ENCODE assay signal across 27 cellular contexts in the genomic region with DNA sequence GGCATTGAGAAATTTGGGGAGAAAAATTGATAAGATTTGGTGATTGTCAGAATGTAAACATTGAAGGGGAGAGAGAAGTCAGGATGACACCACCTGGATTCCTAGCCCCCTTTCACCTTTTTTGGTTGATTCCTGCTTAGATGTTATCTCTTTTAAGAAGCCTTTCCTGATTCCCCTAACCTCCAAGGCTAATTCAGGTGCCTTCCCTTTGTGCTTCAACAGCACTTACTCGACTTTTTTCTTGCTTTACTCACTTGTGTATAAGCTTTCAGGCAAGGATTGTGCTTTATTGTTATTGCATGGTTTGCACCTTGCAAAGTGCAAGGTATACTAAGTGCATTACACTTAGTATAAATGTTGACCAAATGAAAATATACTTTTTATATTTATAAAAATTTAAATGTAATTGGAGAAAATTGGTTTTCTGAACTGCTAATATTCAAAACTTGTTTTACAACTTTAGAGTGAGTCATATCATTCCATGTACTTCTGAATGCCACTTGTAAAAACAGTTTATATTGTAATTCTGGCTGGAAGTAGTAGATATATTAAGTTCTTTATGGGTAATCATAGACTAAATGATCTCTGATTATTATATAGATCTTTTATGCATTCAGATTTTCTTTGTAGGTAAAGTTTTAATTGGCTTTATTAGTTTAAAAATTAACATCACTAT. TPM values are rescaled to one million over a fixed set of nuclear protein-coding genes. Genes with fewer than 3 reads are reported as not detected.
DNase-seq lines count a peak whose midpoint lies in the region; ATAC-seq, FAIRE-seq and TF ChIP-seq lines count a peak whose summit lies in the region.
"Had no signal": no experiment of that assay in that cellular context is flagged by ENCODE, and none has a peak within 500 bp of the region (broad histone marks: within the 10 kb centered on the region; RNA-seq: fewer than 3 reads in every experiment).

No MANE protein-coding gene starts in this region.

- H3K18ac ChIP-seq in mesendoderm (ENCODE audit: low read length) = no peak overlapping the region

- H3K27me3 ChIP-seq in HCT116 (ENCODE audit: insufficient read depth, low read length) (no peaks in the 10 kb centered on the region), GM12878 (replicated peaks in 1 of 2; ENCODE audit: control insufficient read depth in 2 of 2, insufficient read depth in 2 of 2, low read length in 1 of 2) (no peaks in the 10 kb centered on the region), mesendoderm (ENCODE audit: insufficient read depth, low read length, poor library complexity) (no peaks in the 10 kb centered on the region)
- H3K27me3 ChIP-seq: BLaER1, gastrocnemius medialis, MG63, stomach, tibial nerve had no signal

- no peak overlapping the region for H3K9ac ChIP-seq in HCT116 (ENCODE audit: low read length)
- H3K9ac ChIP-seq in GM12878 (ENCODE audit: control insufficient read depth, insufficient read depth, low read length) = no peak overlapping the region
- no peak overlapping the region for H3K9ac ChIP-seq in mesendoderm (ENCODE audit: low read length)
- H3K9ac ChIP-seq: BLaER1 had no signal

- TF ChIP-seq RAD21 in HCT116 (IDR thresholded peaks at IDR 0.05; ENCODE audit: low read depth) (no peak), GM12878 (IDR thresholded peaks at IDR 0.05; ENCODE audit: insufficient read depth, low read depth, low read length) (no peak)

- CTCF ChIA-PET in HCT116 (lab: Charles Lee) (no interaction called here), GM12878 (lab: Yijun Ruan, JAX) (interaction anchor here (0.6 kb wide), 1 partner anchor 187 kb away, joined by 3 read pairs; no protein-coding TSS in a partner anchor)

- no peak overlapping the region for H3K4ac ChIP-seq in mesendoderm (ENCODE audit: low read depth, low read length)

- WGBS in GM12878 (ENCODE audit: insufficient coverage, insufficient replicate concordance, low lambda C conversion rate, missing lambda C conversion rate) = 7% methylated on average over 1 of the region's 1 CpG
- no CpG with 5 or more reads among the region's 1 CpG for WGBS in mesendoderm (ENCODE audit: extremely low coverage, insufficient coverage, low lambda C conversion rate)

- H3K9me3 ChIP-seq in HCT116 (ENCODE audit: control insufficient read depth in 1 of 2, insufficient read depth in 1 of 2, low read depth in 1 of 2, low read length in 2 of 2) = no peaks in the 10 kb centered on the region
- H3K9me3 ChIP-seq in GM12878 (replicated peaks; ENCODE audit: control insufficient read depth, insufficient read depth, low read length) = peaks cover 4% of the 10 kb centered on the region; the same call in 2 of the 3 replicates
- H3K9me3 ChIP-seq: gastrocnemius medialis, left ventricle myocardium inferior, MG63, stomach, tibial nerve had no signal

- H4K20me1 ChIP-seq in HCT116 (ENCODE audit: insufficient read depth) (peaks cover 8% of the 10 kb centered on the region), GM12878 (ENCODE audit: control insufficient read depth, insufficient read depth) (no peaks in the 10 kb centered on the region)

- no peak for TF ChIP-seq CTCF in HCT116 (IDR thresholded peaks at IDR 0.05 in 2 of 3, conservative IDR thresholded peaks at IDR 0.05 in 1 of 3; ENCODE audit: borderline replicate concordance in 1 of 3, insufficient read depth in 1 of 3, low read depth in 2 of 3, low read length in 2 of 3)
- no peak for TF ChIP-seq CTCF in GM12878 (IDR thresholded peaks at IDR 0.05 in 2 of 3, conservative IDR thresholded peaks at IDR 0.05 in 1 of 3; ENCODE audit: control insufficient read depth in 2 of 3, extremely low read depth in 1 of 3, insufficient read depth in 1 of 3, low read depth in 3 of 3, low read length in 3 of 3)

- ATAC-seq in HCT116 (no peak), GM12878 (peak; percentile 6; the same call in 1 of the 3 replicates)
- ATAC-seq: activated CD4-positive, alpha-beta T cell treated with anti-CD3 and anti-CD28 coated beads for 36 hours; activated CD8-positive, alpha-beta T cell treated with anti-CD3 and anti-CD28 coated beads, Interleukin-2, amount 10 ng/mL, durations not matched to agents 7 days and 5 days; effector memory CD8-positive, alpha-beta T cell; gastrocnemius medialis; K562; naive thymus-derived CD8-positive, alpha-beta T cell; SK-N-SH treated with all-trans-retinoic acid at 6 μM for 48 hours had no signal

- H2BK120ac ChIP-seq in mesendoderm (ENCODE audit: low read depth, low read length) = no peak overlapping the region

- H2BK5ac ChIP-seq in mesendoderm (ENCODE audit: low read length) = no peak overlapping the region

- no peak overlapping the region for H4K5ac ChIP-seq in mesendoderm (ENCODE audit: low read length)

- H3K79me2 ChIP-seq in HCT116 (ENCODE audit: insufficient read depth, low read length) = peaks cover 91% of the 10 kb centered on the region
- H3K79me2 ChIP-seq in GM12878 (ENCODE audit: control insufficient read depth, insufficient read depth, low read length) = peaks cover 98% of the 10 kb centered on the region
- H3K79me2 ChIP-seq in mesendoderm (ENCODE audit: control insufficient read depth, insufficient read depth, low read length) = peaks cover 29% of the 10 kb centered on the region

- H2BK15ac ChIP-seq in mesendoderm (replicated peaks; ENCODE audit: low read depth) = no peak overlapping the region

- H3K9me2 ChIP-seq in HCT116 (ENCODE audit: insufficient read depth) = no peaks in the 10 kb centered on the region

- RAD21 ChIA-PET in HCT116 (lab: Charles Lee; ENCODE audit: low non-redundant PET in 1 of 2, low total read pairs in 2 of 2, uncharacterized antibody in 2 of 2, unreplicated experiment in 2 of 2) = no interaction called here
- RAD21 ChIA-PET in GM12878 (lab: Charles Lee; ENCODE audit: unreplicated experiment) = interaction anchor here (1.0 to 1.8 kb wide), 2 partner anchors 13 to 14 kb away, joined by 3 to 7 read pairs; partner anchors contain the start of genes BBIP1 and SHOC2

- POLR2A ChIA-PET in HCT116 (lab: Charles Lee) (no interaction called here), GM12878 (lab: Charles Lee) (interaction anchor here (0.6 to 1.6 kb wide), 4 partner anchors 14 to 119 kb away, joined by 3 to 5 read pairs (median 4); no protein-coding TSS in a partner anchor)

- no peak overlapping the region for H3K27ac ChIP-seq in HCT116 (ENCODE audit: low read depth, low read length)
- no peak overlapping the region for H3K27ac ChIP-seq in GM12878 (ENCODE audit: control insufficient read depth, insufficient read depth)
- H3K27ac ChIP-seq in mesendoderm (ENCODE audit: low read depth, low read length) = no peak overlapping the region
- H3K27ac ChIP-seq: BLaER1, gastrocnemius medialis, stomach, tibial nerve had no signal

- TF ChIP-seq POLR2A in HCT116 (IDR thresholded peaks at IDR 0.05; ENCODE audit: borderline replicate concordance, extremely low read depth, insufficient read depth, insufficient read length) = no peak
- no peak for TF ChIP-seq POLR2A in GM12878 (IDR thresholded peaks at IDR 0.05; ENCODE audit: low read depth, low read length)

- no peak overlapping the region for H3K23ac ChIP-seq in mesendoderm (ENCODE audit: low read length)

- intact Hi-C loops in HCT116 (cut with micrococcal nuclease) (no loop called here), GM12878 (cut with micrococcal nuclease; ENCODE audit: unreplicated experiment) (no loop called here)

- no peak for FAIRE-seq in GM12878 (lab: Jason Lieb, UNC)
- FAIRE-seq: K562 had no signal

- no peak overlapping the region for H2AK5ac ChIP-seq in mesendoderm (ENCODE audit: low read length)

- peaks cover 6 to 13% of the 10 kb centered on the region in 2 experiments for H3K4me1 ChIP-seq in HCT116 (ENCODE audit: control insufficient read depth in 1 of 2, insufficient read depth in 2 of 2, low read length in 2 of 2)
- peaks cover 10% of the 10 kb centered on the region for H3K4me1 ChIP-seq in GM12878 (ENCODE audit: control insufficient read depth, insufficient read depth, low read length)
- peaks cover 3% of the 10 kb centered on the region for H3K4me1 ChIP-seq in mesendoderm (ENCODE audit: control insufficient read depth, low read depth, low read length)

- H4K8ac ChIP-seq in mesendoderm (ENCODE audit: low read depth, low read length) = no peak overlapping the region

- peaks cover 6% of the 10 kb centered on the region for H3K79me1 ChIP-seq in mesendoderm (ENCODE audit: low read length)

- no peak overlapping the region for H3K56ac ChIP-seq in mesendoderm (ENCODE audit: low read length)

- in situ Hi-C loops in GM12878 (cut with MboI) = no loop called here

- DNase-seq in EH (ENCODE audit: low read depth) (peak; percentile 18), HCT116 (ENCODE audit: low read depth, low spot score) (no peak), GM12878 (ENCODE audit: low read depth, low spot score) (no peak), mesendoderm (peak; percentile 73), HuH-7.5 (ENCODE audit: low spot score) (no peak), NCI-H226 (no peak)
- no peak for DNase-seq in central memory CD4-positive, alpha-beta T cell
- DNase-seq: ACHN; activated CD4-positive, alpha-beta T cell treated with anti-CD3 and anti-CD28 coated beads for 36 hours; activated CD8-positive, alpha-beta T cell treated with anti-CD3 and anti-CD28 coated beads, Interleukin-2, amount 10 ng/mL, durations not matched to agents 7 days and 5 days; aorta; cortex of kidney; effector memory CD8-positive, alpha-beta T cell; gastrocnemius medialis; hippocampal formation; left ventricle myocardium inferior; MG63; naive thymus-derived CD8-positive, alpha-beta T cell; NCI-H2029; NCI-H2227 treated with DMSO at 0.1 percent for 48 hours; NCI-H748 treated with DMSO at 0.1 percent for 48 hours; occipital lobe; stomach had no signal

- H3K4me3 ChIP-seq in HCT116 (replicated peaks in 1 of 2; ENCODE audit: low read depth in 1 of 2, low read length in 2 of 2) (no peak overlapping the region), GM12878 (no peak overlapping the region), mesendoderm (ENCODE audit: low read length) (no peak overlapping the region)
- H3K4me3 ChIP-seq: BLaER1, gastrocnemius medialis, K562, MG63, stomach, tibial nerve had no signal

- BruUV-seq in HCT116 (replicated peaks; lab: Mats Ljungman, UMichigan) (no TSS peak), GM12878 (replicated peaks; lab: Mats Ljungman, UMichigan) (no TSS peak)

- H3K36me3 ChIP-seq in HCT116 (ENCODE audit: control insufficient read depth in 1 of 2, insufficient read depth in 2 of 2, low read length in 2 of 2) (no peaks in the 10 kb centered on the region), GM12878 (ENCODE audit: control insufficient read depth in 2 of 2, insufficient read depth in 2 of 2, low read length in 1 of 2) (no peaks in the 10 kb centered on the region; a peak in 1 of 4 replicates), mesendoderm (ENCODE audit: control insufficient read depth, insufficient read depth, low read length) (no peaks in the 10 kb centered on the region)
- H3K36me3 ChIP-seq: gastrocnemius medialis, left ventricle myocardium inferior, stomach had no signal

- no peak for TF ChIP-seq EP300 in GM12878 (IDR thresholded peaks at IDR 0.05; ENCODE audit: borderline replicate concordance in 1 of 2, control insufficient read depth in 1 of 2, low read depth in 2 of 2, low read length in 2 of 2)

- H2AFZ ChIP-seq in HCT116 (ENCODE audit: low read depth, low read length, poor library complexity, severe bottlenecking) (no peak overlapping the region), GM12878 (ENCODE audit: control insufficient read depth, low read depth, low read length) (no peak overlapping the region)

- H3K4me2 ChIP-seq in HCT116 (ENCODE audit: low read length) (peak overlapping the region; percentile 28), GM12878 (ENCODE audit: control insufficient read depth, insufficient read depth) (no peak overlapping the region), mesendoderm (ENCODE audit: low read length) (no peak overlapping the region)
- H3K4me2 ChIP-seq: BLaER1 had no signal

- SMC1A ChIA-PET in GM12878 (lab: Charles Lee; ENCODE audit: uncharacterized antibody, unreplicated experiment) = interaction anchor here (0.8 to 1.2 kb wide), 4 partner anchors 8 to 36 kb away, joined by 3 read pairs; no protein-coding TSS in a partner anchor

RNA-seq across cellular contexts. Expression of gene SHOC2, which starts 13.2 kb away (rescaled TPM):
- total RNA-seq in HCT116 (2021; ENCODE audit: unreplicated experiment) (39.5 TPM), GM12878 (2014; rRNA removed) (42.6 and 45.6 TPM in 2 replicates), GM12878 (2014; rRNA removed; fragmentation: Illumina TruSeq; extraction: Trizol) (42.7 and 43.9 TPM in 2 replicates), GM12878 (2021) (50.7 and 55.1 TPM in 2 replicates)
- 8.8 and 12.7 TPM in 2 replicates for polyA plus RNA-seq in HCT116 (2012)
- total RNA-seq in GM12878 (2013; cell fraction: nucleolus; rRNA removed) = 83.0 and 89.3 TPM in 2 replicates
- polyA plus RNA-seq in GM12878 (2011; ENCODE audit: low read depth) = 24.6 TPM
- polyA plus RNA-seq in GM12878 (2011; rRNA removed) (34.2 and 51.1 TPM in 2 replicates), GM12878 (2014; fragmentation: Illumina TruSeq; extraction: Trizol) (50.5 and 60.6 TPM in 2 replicates), GM12878 (2014; fragmentation: Nextera tagmentation; extraction: Ambion mirVana) (10 to 100 TPM; 30.2 to 36.2 TPM), GM12878 (2014; rRNA removed) (20.8 and 24.8 TPM in 2 replicates), GM12878 (2016; fragmentation: Nextera tagmentation; extraction: Ambion mirVana) (10 to 100 TPM; 64.9 to 65.3 TPM)
- polyA plus RNA-seq in GM12878 (2011; cell fraction: cytosol; rRNA removed) = 12.6 and 16.9 TPM in 2 replicates
- polyA plus RNA-seq in GM12878 (2011; cell fraction: nucleus; rRNA removed) = 9.5 and 10.9 TPM in 2 replicates
- polyA plus RNA-seq in GM12878 (2012) = 35.2 and 38.3 TPM in 2 replicates
- polyA minus RNA-seq in GM12878 (2011; rRNA and poly(A)+ RNA removed) = 40.1 and 55.3 TPM in 2 replicates
- polyA minus RNA-seq in GM12878 (2011; cell fraction: cytosol; rRNA and poly(A)+ RNA removed) = 23.3 and 29.0 TPM in 2 replicates
- 30.6 and 58.7 TPM in 2 replicates for polyA minus RNA-seq in GM12878 (2011; cell fraction: nucleus; rRNA and poly(A)+ RNA removed)
- polyA plus RNA-seq in mesendoderm (2013, experiment 1 of 2) = 23.7 TPM
- polyA plus RNA-seq in mesendoderm (2013, experiment 2 of 2) = 22.6 TPM

RNA-seq across cellular contexts. Expression of gene BBIP1, which starts 13.7 kb away (rescaled TPM):
- total RNA-seq in HCT116 (2021; ENCODE audit: unreplicated experiment) (38.9 TPM), GM12878 (2014; rRNA removed) (13.8 and 19.2 TPM in 2 replicates), GM12878 (2014; rRNA removed; fragmentation: Illumina TruSeq; extraction: Trizol) (25.1 and 26.1 TPM in 2 replicates), GM12878 (2021) (16.4 and 19.1 TPM in 2 replicates)
- polyA plus RNA-seq in HCT116 (2012) = 15.2 and 25.5 TPM in 2 replicates
- 53.8 and 60.1 TPM in 2 replicates for total RNA-seq in GM12878 (2013; cell fraction: nucleolus; rRNA removed)
- 8.1 TPM for polyA plus RNA-seq in GM12878 (2011; ENCODE audit: low read depth)
- polyA plus RNA-seq in GM12878 (2011; rRNA removed) (34.3 and 67.2 TPM in 2 replicates), GM12878 (2014; fragmentation: Illumina TruSeq; extraction: Trizol) (31.9 and 32.6 TPM in 2 replicates), GM12878 (2014; fragmentation: Nextera tagmentation; extraction: Ambion mirVana) (10 to 100 TPM; 34.7 to 40.8 TPM), GM12878 (2014; rRNA removed) (12.6 and 24.5 TPM in 2 replicates), GM12878 (2016; fragmentation: Nextera tagmentation; extraction: Ambion mirVana) (10 to 100 TPM; 30.7 to 33.8 TPM)
- 10.1 and 11.6 TPM in 2 replicates for polyA plus RNA-seq in GM12878 (2011; cell fraction: cytosol; rRNA removed)
- polyA plus RNA-seq in GM12878 (2011; cell fraction: nucleus; rRNA removed) = 25.2 and 26.0 TPM in 2 replicates
- polyA plus RNA-seq in GM12878 (2012) = 23.8 and 25.3 TPM in 2 replicates
- 13.2 and 17.4 TPM in 2 replicates for polyA minus RNA-seq in GM12878 (2011; rRNA and poly(A)+ RNA removed)
- 4.3 and 9.0 TPM in 2 replicates for polyA minus RNA-seq in GM12878 (2011; cell fraction: cytosol; rRNA and poly(A)+ RNA removed)
- polyA minus RNA-seq in GM12878 (2011; cell fraction: nucleus; rRNA and poly(A)+ RNA removed) = 17.3 and 23.0 TPM in 2 replicates
- 22.2 TPM for polyA plus RNA-seq in mesendoderm (2013, experiment 1 of 2)
- polyA plus RNA-seq in mesendoderm (2013, experiment 2 of 2) = 22.0 TPM

Comparison
In these comparisons a context has a peak if more than half of its experiments do, and no peak if none do; other contexts are left out.
1. DNase-seq: peak in EH (single experiment) and mesendoderm (single experiment); none in HCT116 (single experiment), GM12878 (single experiment), central memory CD4-positive, alpha-beta T cell (single experiment), HuH-7.5 (single experiment) and NCI-H226 (single experiment).